1 cellular context compared by ENCODE assay signal in genomic region chr1:109776911-109777310, GRCh38.
TF ChIP-seq lines count a peak whose summit lies in the region.

No MANE protein-coding gene starts in this region.

TF ChIP-seq in HepG2, 621 proteins besides CTCF, POLR2A, EP300 and RAD21 (continued from another document and continues in another):
- TF ChIP-seq STAT6 (CRISPR knock-in tag; IDR thresholded peaks at IDR 0.05; ENCODE audit: borderline replicate concordance) (no peak; the same call in 1 of the 2 replicates), ZNF432 (CRISPR knock-in tag; IDR thresholded peaks at IDR 0.05; ENCODE audit: borderline replicate concordance) (no peak), ZNF329 (CRISPR knock-in tag; IDR thresholded peaks at IDR 0.05; ENCODE audit: low read depth) (no peak), ZNF510 (CRISPR knock-in tag; IDR thresholded peaks at IDR 0.05; ENCODE audit: low read depth) (no peak), GATAD1 (CRISPR knock-in tag; IDR thresholded peaks at IDR 0.05) (no peak), MAF1 (CRISPR knock-in tag; IDR thresholded peaks at IDR 0.05; ENCODE audit: borderline replicate concordance) (no peak), NCOR1 (IDR thresholded peaks at IDR 0.05; ENCODE audit: borderline replicate concordance, low read length) (no peak), GABPB1 (CRISPR knock-in tag; IDR thresholded peaks at IDR 0.05) (peak; percentile 45; the same call in 1 of the 2 replicates), HOXA3 (CRISPR knock-in tag; IDR thresholded peaks at IDR 0.05) (no peak), ZNF615 (CRISPR knock-in tag; IDR thresholded peaks at IDR 0.05; ENCODE audit: borderline replicate concordance) (no peak), ISX (CRISPR knock-in tag; conservative IDR thresholded peaks at IDR 0.05) (no peak), TRAFD1 (CRISPR knock-in tag; IDR thresholded peaks at IDR 0.05; ENCODE audit: borderline replicate concordance) (no peak; the same call in 1 of the 2 replicates), KDM4B (CRISPR knock-in tag; IDR thresholded peaks at IDR 0.05) (no peak), KMT2B (CRISPR knock-in tag; IDR thresholded peaks at IDR 0.05) (no peak), U2AF1 (optimal IDR thresholded peaks at IDR 0.05; ENCODE audit: low read depth, low read length) (no peak), FOXP1 (IDR thresholded peaks at IDR 0.05) (no peak), FOXP1 (CRISPR knock-in tag; IDR thresholded peaks at IDR 0.05) (no peak), PHF21A (CRISPR knock-in tag; IDR thresholded peaks at IDR 0.05) (no peak), IKZF1 (IDR thresholded peaks at IDR 0.05) (no peak), ZNF224 (CRISPR knock-in tag; IDR thresholded peaks at IDR 0.05) (no peak), FOXK2 (IDR thresholded peaks at IDR 0.05) (no peak), ARNT (IDR thresholded peaks at IDR 0.05) (no peak), NFKBIZ (CRISPR knock-in tag; IDR thresholded peaks at IDR 0.05) (no peak), SETDB1 (CRISPR knock-in tag; IDR thresholded peaks at IDR 0.05; ENCODE audit: borderline replicate concordance) (no peak), ZNF567 (CRISPR knock-in tag; IDR thresholded peaks at IDR 0.05; ENCODE audit: borderline replicate concordance) (0 out of 2 replicates have a peak, but pooled peaks have one; percentile 45), JUND (CRISPR knock-in tag; IDR thresholded peaks at IDR 0.05) (no peak), U2AF2 (IDR thresholded peaks at IDR 0.05; ENCODE audit: low read depth, low read length) (no peak), PLRG1 (conservative IDR thresholded peaks at IDR 0.05) (no peak), ATF7-NPFF (CRISPR knock-in tag; IDR thresholded peaks at IDR 0.05; ENCODE audit: low read depth) (no peak), NFE2L2 (IDR thresholded peaks at IDR 0.05; ENCODE audit: low read length) (no peak), ZNF768 (CRISPR knock-in tag; IDR thresholded peaks at IDR 0.05) (no peak), NRL (CRISPR knock-in tag; IDR thresholded peaks at IDR 0.05; ENCODE audit: borderline replicate concordance) (no peak; the same call in 1 of the 2 replicates), TBX3 (IDR thresholded peaks at IDR 0.05; ENCODE audit: borderline replicate concordance) (no peak), SRSF1 (optimal IDR thresholded peaks at IDR 0.05; ENCODE audit: low read depth, low read length) (no peak), HIC2 (CRISPR knock-in tag; IDR thresholded peaks at IDR 0.05; ENCODE audit: low read depth) (no peak), AKAP8 (CRISPR knock-in tag; IDR thresholded peaks at IDR 0.05) (no peak), HNRNPUL1 (IDR thresholded peaks at IDR 0.05; ENCODE audit: low read depth, low read length) (no peak), IRX3 (CRISPR knock-in tag; IDR thresholded peaks at IDR 0.05; ENCODE audit: borderline replicate concordance, low read depth) (no peak), MEIS1 (CRISPR knock-in tag; IDR thresholded peaks at IDR 0.05; ENCODE audit: borderline replicate concordance) (no peak), HNF4A (CRISPR knock-in tag; IDR thresholded peaks at IDR 0.05) (no peak), FOXJ3 (CRISPR knock-in tag; IDR thresholded peaks at IDR 0.05; ENCODE audit: borderline replicate concordance) (no peak), MED1 (CRISPR knock-in tag; IDR thresholded peaks at IDR 0.05) (peak; percentile 35; the same call in 1 of the 2 replicates), HHEX (CRISPR knock-in tag; IDR thresholded peaks at IDR 0.05) (no peak), ZFP37 (CRISPR knock-in tag; IDR thresholded peaks at IDR 0.05; ENCODE audit: borderline replicate concordance) (no peak), ZNF543 (CRISPR knock-in tag; IDR thresholded peaks at IDR 0.05) (0 out of 2 replicates have a peak, but pooled peaks have one; percentile 39), AHDC1 (CRISPR knock-in tag; IDR thresholded peaks at IDR 0.05; ENCODE audit: borderline replicate concordance) (no peak), ZNF678 (CRISPR knock-in tag; IDR thresholded peaks at IDR 0.05) (no peak), TEAD3 (CRISPR knock-in tag; optimal IDR thresholded peaks at IDR 0.05; ENCODE audit: borderline replicate concordance) (no peak), UBTF (CRISPR knock-in tag; IDR thresholded peaks at IDR 0.05) (peak; percentile 18; the same call in 1 of the 2 replicates), CREM (IDR thresholded peaks at IDR 0.05) (no peak), CREM (CRISPR knock-in tag; IDR thresholded peaks at IDR 0.05) (no peak), FIP1L1 (IDR thresholded peaks at IDR 0.05; ENCODE audit: borderline replicate concordance, insufficient read depth, low read depth, low read length) (no peak), MLXIP (CRISPR knock-in tag; IDR thresholded peaks at IDR 0.05; ENCODE audit: borderline replicate concordance) (no peak), BRD4 (CRISPR knock-in tag; IDR thresholded peaks at IDR 0.05) (no peak), RCOR2 (CRISPR knock-in tag; IDR thresholded peaks at IDR 0.05) (no peak), ZNF709 (CRISPR knock-in tag; IDR thresholded peaks at IDR 0.05) (no peak), RXRA (CRISPR knock-in tag; IDR thresholded peaks at IDR 0.05) (no peak), ZNF180 (CRISPR knock-in tag; IDR thresholded peaks at IDR 0.05; ENCODE audit: borderline replicate concordance, low read depth) (no peak), NFYC (CRISPR knock-in tag; IDR thresholded peaks at IDR 0.05) (no peak; the same call in 1 of the 2 replicates), ZNF263 (CRISPR knock-in tag; IDR thresholded peaks at IDR 0.05) (peak; percentile 58; the same call in 1 of the 2 replicates), MXD3 (CRISPR knock-in tag; IDR thresholded peaks at IDR 0.05) (no peak)
